1 cellular context compared by ENCODE assay signal in the genomic region with DNA sequence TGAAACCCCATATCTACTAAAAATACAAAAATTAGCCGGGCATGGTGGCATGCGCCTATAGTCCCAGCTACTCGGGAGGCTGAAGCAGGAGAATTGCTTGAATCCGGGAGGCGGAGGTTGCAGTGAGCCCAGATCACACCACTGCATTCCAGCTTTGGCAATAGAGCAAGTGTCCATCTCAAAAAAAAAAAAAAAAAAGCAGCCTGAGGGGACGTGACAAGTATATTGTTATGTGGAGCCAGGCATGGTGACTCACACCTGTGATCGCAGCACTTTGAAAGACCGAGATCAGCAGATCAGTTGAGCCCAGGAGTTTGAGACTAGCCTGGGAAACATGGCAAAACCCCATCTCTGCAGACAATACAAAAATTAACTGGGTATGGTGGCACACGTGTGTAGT.
TF ChIP-seq lines count a peak whose summit lies in the region.

No MANE protein-coding gene starts in this region.

TF ChIP-seq in endothelial cell of umbilical vein, 7 proteins besides CTCF, POLR2A, EP300 and RAD21:
- peak; percentile 9 for TF ChIP-seq JUN (IDR thresholded peaks at IDR 0.05; ENCODE audit: borderline replicate concordance, insufficient read depth, insufficient read length, low read depth)
